Comparison of ENCODE assay signal across 1 cellular context in the genomic region with DNA sequence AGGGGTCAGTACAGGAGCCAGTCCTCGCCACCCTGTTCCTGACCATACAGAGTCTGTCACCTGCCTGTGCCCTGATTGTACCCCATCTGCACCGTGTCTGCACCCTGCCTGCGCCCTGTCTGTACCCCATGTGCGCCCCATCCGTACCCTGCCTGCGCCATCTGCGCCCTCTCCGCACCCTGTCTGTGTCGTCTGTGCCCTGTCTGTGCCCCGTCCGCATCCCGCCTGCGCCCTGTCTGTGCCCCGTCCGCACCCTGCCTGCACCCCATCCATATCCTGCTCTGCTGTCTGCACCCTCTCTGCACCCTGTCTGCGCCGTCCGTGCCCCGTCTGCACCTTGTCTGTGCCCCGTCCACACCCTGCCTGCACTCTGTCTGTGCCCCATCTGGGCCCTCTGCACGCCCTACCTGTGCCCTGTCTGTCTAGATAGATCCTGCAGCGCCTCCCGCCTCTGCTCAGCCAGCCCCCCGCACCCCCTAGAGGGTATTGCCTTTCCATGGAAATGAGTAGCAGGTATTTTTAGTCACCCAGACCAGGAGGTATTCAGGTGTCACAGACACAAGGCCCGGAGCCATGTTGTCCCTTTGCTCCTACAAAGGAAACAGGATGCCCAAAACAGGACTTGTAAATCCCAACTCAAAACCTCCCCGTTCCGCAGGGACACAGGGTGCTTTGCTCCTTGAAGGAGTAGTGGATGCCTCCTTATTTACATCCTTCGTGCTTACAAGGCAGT.
TF ChIP-seq lines count a peak whose summit lies in the region.

No MANE protein-coding gene starts in this region.

TF ChIP-seq in WTC11, 78 proteins besides CTCF, POLR2A, EP300 and RAD21 (continued from another document):
- TF ChIP-seq IRF1 (CRISPR knock-in tag; IDR thresholded peaks at IDR 0.05) (no peak), ZNF121 (CRISPR knock-in tag; IDR thresholded peaks at IDR 0.05) (no peak), ZNF281 (CRISPR knock-in tag; IDR thresholded peaks at IDR 0.05) (no peak), TCF7 (CRISPR knock-in tag; IDR thresholded peaks at IDR 0.05; ENCODE audit: low read depth) (no peak), ZNF512 (CRISPR knock-in tag; IDR thresholded peaks at IDR 0.05; ENCODE audit: borderline replicate concordance) (no peak), SP1 (CRISPR knock-in tag; conservative IDR thresholded peaks at IDR 0.05) (no peak), ZNF219 (CRISPR knock-in tag; IDR thresholded peaks at IDR 0.05; ENCODE audit: borderline replicate concordance) (no peak), GABPB1 (CRISPR knock-in tag; IDR thresholded peaks at IDR 0.05) (no peak), MAX (CRISPR knock-in tag; IDR thresholded peaks at IDR 0.05) (no peak), ETV6 (CRISPR knock-in tag; IDR thresholded peaks at IDR 0.05) (no peak)
- TF ChIP-seq, protein P1, sequence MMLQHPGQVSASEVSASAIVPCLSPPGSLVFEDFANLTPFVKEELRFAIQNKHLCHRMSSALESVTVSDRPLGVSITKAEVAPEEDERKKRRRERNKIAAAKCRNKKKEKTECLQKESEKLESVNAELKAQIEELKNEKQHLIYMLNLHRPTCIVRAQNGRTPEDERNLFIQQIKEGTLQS (CRISPR knock-in tag; conservative IDR thresholded peaks at IDR 0.05) = no peak
